Comparison of ENCODE assay signal across 23 cellular contexts in genomic region chr10:72756674-72757385, GRCh38.
DNase-seq lines count a peak whose midpoint lies in the region; ATAC-seq and TF ChIP-seq lines count a peak whose summit lies in the region.
"Had no signal": no experiment of that assay in that cellular context is flagged by ENCODE, and none has a peak within 500 bp of the region (broad histone marks: within the 10 kb centered on the region; RNA-seq: fewer than 3 reads in every experiment).

No MANE protein-coding gene starts in this region.

- no peaks in the 10 kb centered on the region for H3K27me3 ChIP-seq in smooth muscle cell (ENCODE audit: low read depth)
- H3K27me3 ChIP-seq: BLaER1 had no signal

- 56% methylated on average over 7 of the region's 7 CpGs for WGBS in smooth muscle cell (ENCODE audit: low lambda C conversion rate)

- H3K4me1 Mint-ChIP-seq in activated naive CD8-positive, alpha-beta T cell treated with anti-CD3 and anti-CD28 coated beads, Interleukin-2, amount 50 U/mL, for 24 hours = peaks cover 10% of the 10 kb centered on the region
- H3K4me1 Mint-ChIP-seq in activated T-cell treated with anti-CD3 and anti-CD28 coated beads, Interleukin-2, amount 50 U/mL, for 24 hours (ENCODE audit: low read depth) = peaks cover 10% of the 10 kb centered on the region

- no peak overlapping the region for H3K27ac Mint-ChIP-seq in activated naive CD8-positive, alpha-beta T cell treated with anti-CD3 and anti-CD28 coated beads, Interleukin-2, amount 50 U/mL, for 24 hours
- no peak overlapping the region for H3K27ac Mint-ChIP-seq in activated T-cell treated with anti-CD3 and anti-CD28 coated beads, Interleukin-2, amount 50 U/mL, for 24 hours

- no peaks in the 10 kb centered on the region for H3K36me3 Mint-ChIP-seq in activated naive CD8-positive, alpha-beta T cell treated with anti-CD3 and anti-CD28 coated beads, Interleukin-2, amount 50 U/mL, for 24 hours (ENCODE audit: low read depth)
- no peaks in the 10 kb centered on the region for H3K36me3 Mint-ChIP-seq in activated T-cell treated with anti-CD3 and anti-CD28 coated beads, Interleukin-2, amount 50 U/mL, for 24 hours (ENCODE audit: low read depth)

- H2AFZ ChIP-seq in smooth muscle cell (ENCODE audit: low read depth) = no peak overlapping the region

- no peaks in the 10 kb centered on the region for H3K9me3 ChIP-seq in smooth muscle cell (replicated peaks; ENCODE audit: low read depth)
- H3K9me3 ChIP-seq: A549, BLaER1, Caco-2 had no signal

- ATAC-seq in GM19463 (IDR thresholded peaks at IDR 0.05; ENCODE audit: unreplicated experiment) = no peak
- ATAC-seq in activated naive CD8-positive, alpha-beta T cell treated with anti-CD3 and anti-CD28 coated beads, Interleukin-2, amount 50 U/mL, for 24 hours = no peak
- ATAC-seq: A549, esophagus mucosa, HepG2 had no signal

- DNase-seq in G401 (ENCODE audit: low spot score) = peak; percentile 36
- DNase-seq in NCI-H2227 treated with DMSO at 0.1 percent for 48 hours (lab: John Stamatoyannopoulos, UW) = peak; percentile 29
- peak; percentile 69 for DNase-seq in choroid plexus epithelial cell (ENCODE audit: low read depth)
- DNase-seq in iris pigment epithelial cell (ENCODE audit: low read depth) = peak; percentile 57
- no peak for DNase-seq in activated naive CD8-positive, alpha-beta T cell treated with anti-CD3 and anti-CD28 coated beads, Interleukin-2, amount 50 U/mL, for 24 hours
- no peak for DNase-seq in smooth muscle cell (lab: John Stamatoyannopoulos, UW; ENCODE audit: unreplicated experiment)
- DNase-seq in activated T-cell treated with anti-CD3 and anti-CD28 coated beads, Interleukin-2, amount 50 U/mL, for 24 hours = no peak
- DNase-seq: activated CD4-positive, alpha-beta T cell treated with anti-CD3 and anti-CD28 coated beads, Interleukin-2, amount 50 U/mL, for 1 hour; activated CD8-positive, alpha-beta memory T cell treated with anti-CD3 and anti-CD28 coated beads, Interleukin-2, amount 50 U/mL, for 48 hours; activated effector memory CD4-positive, alpha-beta T cell treated with Interleukin-2 at 50 U/mL for 16 hours; amniotic stem cell; Caco-2; DND-41; effector CD4-positive, alpha-beta T cell; NCI-H1417 treated with DMSO at 0.1 percent for 48 hours; NCI-H748 treated with DMSO at 0.1 percent for 48 hours; SIG-M5 had no signal

- peaks cover 21% of the 10 kb centered on the region for H4K20me1 ChIP-seq in smooth muscle cell (ENCODE audit: low read depth)

- no peak for TF ChIP-seq CTCF in choroid plexus epithelial cell (conservative IDR thresholded peaks at IDR 0.05; ENCODE audit: low read depth, low read length)
- no peak for TF ChIP-seq CTCF in smooth muscle cell (IDR thresholded peaks at IDR 0.05; ENCODE audit: borderline replicate concordance, insufficient read depth, poor library complexity, severe bottlenecking)

- no peak overlapping the region for H3K4me3 Mint-ChIP-seq in activated naive CD8-positive, alpha-beta T cell treated with anti-CD3 and anti-CD28 coated beads, Interleukin-2, amount 50 U/mL, for 24 hours
- no peak overlapping the region for H3K4me3 Mint-ChIP-seq in activated T-cell treated with anti-CD3 and anti-CD28 coated beads, Interleukin-2, amount 50 U/mL, for 24 hours
- H3K4me3 Mint-ChIP-seq: central memory CD8-positive, alpha-beta T cell had no signal

- no peaks in the 10 kb centered on the region for H3F3A ChIP-seq in smooth muscle cell (ENCODE audit: low read depth)

- no peaks in the 10 kb centered on the region for H3K27me3 Mint-ChIP-seq in activated naive CD8-positive, alpha-beta T cell treated with anti-CD3 and anti-CD28 coated beads, Interleukin-2, amount 50 U/mL, for 24 hours
- no peaks in the 10 kb centered on the region for H3K27me3 Mint-ChIP-seq in activated T-cell treated with anti-CD3 and anti-CD28 coated beads, Interleukin-2, amount 50 U/mL, for 24 hours
- H3K27me3 Mint-ChIP-seq: central memory CD8-positive, alpha-beta T cell had no signal

- H3K79me2 ChIP-seq in smooth muscle cell (ENCODE audit: low read depth) = peaks cover 5% of the 10 kb centered on the region

- no peaks in the 10 kb centered on the region for H3K9me3 Mint-ChIP-seq in activated naive CD8-positive, alpha-beta T cell treated with anti-CD3 and anti-CD28 coated beads, Interleukin-2, amount 50 U/mL, for 24 hours
- no peaks in the 10 kb centered on the region for H3K9me3 Mint-ChIP-seq in activated T-cell treated with anti-CD3 and anti-CD28 coated beads, Interleukin-2, amount 50 U/mL, for 24 hours
- H3K9me3 Mint-ChIP-seq: central memory CD8-positive, alpha-beta T cell had no signal

- in situ Hi-C loops in G401 (cut with HindIII; ENCODE audit: low sequenced_read_pairs) = no loop called here

- H3K4me2 ChIP-seq in smooth muscle cell = no peak overlapping the region
- H3K4me2 ChIP-seq: A549, BLaER1 had no signal

- H3K36me3 ChIP-seq in smooth muscle cell (ENCODE audit: low read depth) = no peaks in the 10 kb centered on the region
- H3K36me3 ChIP-seq: BLaER1 had no signal

- H3K4me3 ChIP-seq in choroid plexus epithelial cell (ENCODE audit: low read depth, low read length) (no peak overlapping the region), smooth muscle cell (no peak overlapping the region)
- H3K4me3 ChIP-seq: A549, BLaER1 had no signal

- H3K27ac ChIP-seq in smooth muscle cell (ENCODE audit: low read depth) = no peak overlapping the region
- H3K27ac ChIP-seq: A549, BLaER1 had no signal

- H3K9ac ChIP-seq in smooth muscle cell (ENCODE audit: low read depth) = no peak overlapping the region
- H3K9ac ChIP-seq: BLaER1 had no signal

- H3K4me1 ChIP-seq in smooth muscle cell (ENCODE audit: low read depth) = peaks cover 5% of the 10 kb centered on the region
- H3K4me1 ChIP-seq: Caco-2 had no signal

Comparison
In these comparisons a context has a peak if more than half of its experiments do, and no peak if none do; other contexts are left out.
1. DNase-seq: peak in G401 (single experiment), NCI-H2227 treated with DMSO at 0.1 percent for 48 hours (single experiment), choroid plexus epithelial cell (single experiment) and iris pigment epithelial cell (single experiment); none in activated naive CD8-positive, alpha-beta T cell treated with anti-CD3 and anti-CD28 coated beads, Interleukin-2, amount 50 U/mL, for 24 hours (single experiment), smooth muscle cell (single experiment) and activated T-cell treated with anti-CD3 and anti-CD28 coated beads, Interleukin-2, amount 50 U/mL, for 24 hours (single experiment).